In genomic region chr11:33161120-33162005, GRCh38 we compare ENCODE assay signal across 8 cellular contexts. TPM values are rescaled to one million over a fixed set of nuclear protein-coding genes. Genes with fewer than 3 reads are reported as not detected.
DNase-seq lines count a peak whose midpoint lies in the region; ATAC-seq and TF ChIP-seq lines count a peak whose summit lies in the region.

TSS of gene CSTF3 (minus strand) at chr11:33161480. CDS start at chr11:33161325, 155 bp downstream.

- H3K27me3 Mint-ChIP-seq in activated naive CD8-positive, alpha-beta T cell treated with anti-CD3 and anti-CD28 coated beads, Interleukin-2, amount 10 ng/mL, durations not matched to agents 7 days and 5 days: no peaks in the 10 kb centered on the region
- H3K27me3 Mint-ChIP-seq in glutamatergic neuron (ENCODE audit: unreplicated experiment): peaks cover 3% of the 10 kb centered on the region

- TF ChIP-seq CTCF in GM12865 (IDR thresholded peaks at IDR 0.05; ENCODE audit: insufficient read depth, low read depth, low read length, missing control alignments) (peak; percentile 22), SU-DHL-6 (IDR thresholded peaks at IDR 0.05; ENCODE audit: insufficient read depth, low read length, poor library complexity, severe bottlenecking) (no peak), glutamatergic neuron (IDR thresholded peaks at IDR 0.05; ENCODE audit: partially characterized antibody, unreplicated experiment) (peak; percentile 82), osteoblast (IDR thresholded peaks at IDR 0.05; ENCODE audit: extremely low read depth, low read depth, low read length) (peak; percentile 40), thoracic aorta (IDR thresholded peaks at IDR 0.05) (peak; percentile 60)

- no peaks in the 10 kb centered on the region for H3K27me3 ChIP-seq in SU-DHL-6 (ENCODE audit: low read length)
- H3K27me3 ChIP-seq in osteoblast (ENCODE audit: insufficient read depth, low read length): no peaks in the 10 kb centered on the region
- H3K27me3 ChIP-seq in thoracic aorta (replicated peaks; ENCODE audit: insufficient read depth): no peaks in the 10 kb centered on the region

- H3F3A ChIP-seq in SU-DHL-6 (ENCODE audit: insufficient read depth): no peaks in the 10 kb centered on the region

- H3K27ac ChIP-seq in SU-DHL-6 (ENCODE audit: low read depth, low read length): peak within 1 kb of the TSS; percentile 56
- H3K27ac ChIP-seq in osteoblast (ENCODE audit: low read depth, low read length): peak within 1 kb of the TSS; percentile 99
- H3K27ac ChIP-seq in thoracic aorta: peak within 1 kb of the TSS; percentile 58 to 65

- peaks cover 22% of the 10 kb centered on the region for H3K36me3 Mint-ChIP-seq in activated naive CD8-positive, alpha-beta T cell treated with anti-CD3 and anti-CD28 coated beads, Interleukin-2, amount 10 ng/mL, durations not matched to agents 7 days and 5 days
- H3K36me3 Mint-ChIP-seq in glutamatergic neuron (ENCODE audit: unreplicated experiment): no peaks in the 10 kb centered on the region

- H3K36me3 ChIP-seq in SU-DHL-6 (ENCODE audit: low read length): no peaks in the 10 kb centered on the region
- H3K36me3 ChIP-seq in osteoblast (ENCODE audit: insufficient read depth, low read length): no peaks in the 10 kb centered on the region
- H3K36me3 ChIP-seq in thoracic aorta: no peaks in the 10 kb centered on the region

- no peaks in the 10 kb centered on the region for H3K9me3 ChIP-seq in SU-DHL-6 (ENCODE audit: insufficient read depth, low read length)
- no peaks in the 10 kb centered on the region for H3K9me3 ChIP-seq in osteoblast (ENCODE audit: low read depth, low read length)
- no peaks in the 10 kb centered on the region for H3K9me3 ChIP-seq in thoracic aorta

- no peaks in the 10 kb centered on the region for H3K9me3 Mint-ChIP-seq in activated naive CD8-positive, alpha-beta T cell treated with anti-CD3 and anti-CD28 coated beads, Interleukin-2, amount 10 ng/mL, durations not matched to agents 7 days and 5 days
- H3K9me3 Mint-ChIP-seq in glutamatergic neuron (ENCODE audit: unreplicated experiment): peaks cover 6% of the 10 kb centered on the region

- H2AFZ ChIP-seq in SU-DHL-6 (ENCODE audit: low read depth, low read length, severe bottlenecking) (peak within 1 kb of the TSS; percentile 91), osteoblast (ENCODE audit: low read length) (peak within 1 kb of the TSS; percentile 93)

- peaks cover 27% of the 10 kb centered on the region for H3K4me1 ChIP-seq in osteoblast (ENCODE audit: insufficient read depth, low read length)
- H3K4me1 ChIP-seq in thoracic aorta (ENCODE audit: control insufficient read depth in 1 of 2, low read depth in 2 of 2): peaks cover 18 to 33% of the 10 kb centered on the region in 2 donors

- peak within 1 kb of the TSS; percentile 99 for H3K4me3 Mint-ChIP-seq in activated naive CD8-positive, alpha-beta T cell treated with anti-CD3 and anti-CD28 coated beads, Interleukin-2, amount 10 ng/mL, durations not matched to agents 7 days and 5 days
- peak within 1 kb of the TSS; percentile 100 for H3K4me3 Mint-ChIP-seq in glutamatergic neuron (ENCODE audit: unreplicated experiment)

- ATAC-seq in HG02678 (IDR thresholded peaks at IDR 0.05; ENCODE audit: unreplicated experiment): peak; percentile 91
- ATAC-seq in activated naive CD8-positive, alpha-beta T cell treated with anti-CD3 and anti-CD28 coated beads, Interleukin-2, amount 10 ng/mL, durations not matched to agents 7 days and 5 days (ENCODE audit: low read depth): peak; percentile 93
- peak; percentile 98 for ATAC-seq in thoracic aorta (ENCODE audit: insufficient number of reproducible peaks, low FRiP score, low read depth)

- peaks cover 57% of the 10 kb centered on the region for H3K79me2 ChIP-seq in SU-DHL-6 (ENCODE audit: insufficient read depth, low read length)
- peaks cover 50% of the 10 kb centered on the region for H3K79me2 ChIP-seq in osteoblast (ENCODE audit: insufficient read depth, low read length)

- H3K4me3 ChIP-seq in GM12865 (ENCODE audit: low read depth, low read length) (peak within 1 kb of the TSS; percentile 99), SU-DHL-6 (ENCODE audit: insufficient read depth, low read length, poor library complexity, severe bottlenecking) (peak within 1 kb of the TSS; percentile 90), osteoblast (ENCODE audit: insufficient read depth, low read length) (peak within 1 kb of the TSS; percentile 97), thoracic aorta (peak within 1 kb of the TSS; percentile 99)

- peaks cover 32% of the 10 kb centered on the region for H3K4me1 Mint-ChIP-seq in activated naive CD8-positive, alpha-beta T cell treated with anti-CD3 and anti-CD28 coated beads, Interleukin-2, amount 10 ng/mL, durations not matched to agents 7 days and 5 days
- H3K4me1 Mint-ChIP-seq in glutamatergic neuron (ENCODE audit: low read depth, unreplicated experiment): peaks cover 14% of the 10 kb centered on the region

- H4K20me1 ChIP-seq in SU-DHL-6 (ENCODE audit: low read depth, low read length): no peaks in the 10 kb centered on the region
- peaks cover 25% of the 10 kb centered on the region for H4K20me1 ChIP-seq in osteoblast (ENCODE audit: insufficient read depth, low read length)

- H3K9me2 ChIP-seq in SU-DHL-6 (replicated peaks; ENCODE audit: insufficient read depth, low read length): no peaks in the 10 kb centered on the region

- DNase-seq in GM12865 (ENCODE audit: low read depth): peak; percentile 96
- peak; percentile 99 for DNase-seq in NCI-H128 (lab: John Stamatoyannopoulos, UW; ENCODE audit: unreplicated experiment)
- peak; percentile 94 for DNase-seq in activated naive CD8-positive, alpha-beta T cell treated with anti-CD3 and anti-CD28 coated beads, Interleukin-2, amount 10 ng/mL, durations not matched to agents 7 days and 5 days
- peak; percentile 100 for DNase-seq in glutamatergic neuron
- peak; percentile 93 for DNase-seq in osteoblast (ENCODE audit: insufficient read length, low spot score, missing footprints)
- DNase-seq in thoracic aorta (ENCODE audit: low spot score): peak; percentile 100

- peak within 1 kb of the TSS; percentile 98 for H3K27ac Mint-ChIP-seq in activated naive CD8-positive, alpha-beta T cell treated with anti-CD3 and anti-CD28 coated beads, Interleukin-2, amount 10 ng/mL, durations not matched to agents 7 days and 5 days
- H3K27ac Mint-ChIP-seq in glutamatergic neuron (ENCODE audit: unreplicated experiment): peak within 1 kb of the TSS; percentile 99

- POLR2A ChIA-PET in activated naive CD8-positive, alpha-beta T cell treated with anti-CD3 and anti-CD28 coated beads, Interleukin-2, amount 10 ng/mL, durations not matched to agents 7 days and 5 days (lab: Charles Lee): interaction anchor here (0.6 to 1.9 kb wide), 2 partner anchors 122 to 237 kb away, joined by 3 to 7 read pairs; partner anchors contain the start of gene TCP11L1

- H3K9ac ChIP-seq in SU-DHL-6 (ENCODE audit: low read length): peak within 1 kb of the TSS; percentile 84

- peak within 1 kb of the TSS; percentile 94 for H3K4me2 ChIP-seq in SU-DHL-6 (ENCODE audit: low read depth, low read length, poor library complexity, severe bottlenecking)
- H3K4me2 ChIP-seq in osteoblast (ENCODE audit: insufficient read depth, low read length): peak within 1 kb of the TSS; percentile 86

RNA-seq across cellular contexts. Expression of gene CSTF3, which starts in this region (rescaled TPM):
- total RNA-seq in activated naive CD8-positive, alpha-beta T cell treated with anti-CD3 and anti-CD28 coated beads, Interleukin-2, amount 10 ng/mL, durations not matched to agents 7 days and 5 days: 10 to 100 TPM; 27.4 to 29.5 TPM
- total RNA-seq in glutamatergic neuron (ENCODE audit: unreplicated experiment) (45.3 TPM), osteoblast (15.0 and 16.3 TPM in 2 replicates), thoracic aorta (10 to 100 TPM; 11.1 to 29.3 TPM)

Comparison
In these comparisons a context has a peak if more than half of its experiments do, and no peak if none do; other contexts are left out.
1. Peak in every context shown above with its lines: DNase-seq, ATAC-seq, H3K4me3 ChIP-seq and H3K27ac ChIP-seq.